8 cellular contexts compared by ENCODE assay signal in the genomic region with DNA sequence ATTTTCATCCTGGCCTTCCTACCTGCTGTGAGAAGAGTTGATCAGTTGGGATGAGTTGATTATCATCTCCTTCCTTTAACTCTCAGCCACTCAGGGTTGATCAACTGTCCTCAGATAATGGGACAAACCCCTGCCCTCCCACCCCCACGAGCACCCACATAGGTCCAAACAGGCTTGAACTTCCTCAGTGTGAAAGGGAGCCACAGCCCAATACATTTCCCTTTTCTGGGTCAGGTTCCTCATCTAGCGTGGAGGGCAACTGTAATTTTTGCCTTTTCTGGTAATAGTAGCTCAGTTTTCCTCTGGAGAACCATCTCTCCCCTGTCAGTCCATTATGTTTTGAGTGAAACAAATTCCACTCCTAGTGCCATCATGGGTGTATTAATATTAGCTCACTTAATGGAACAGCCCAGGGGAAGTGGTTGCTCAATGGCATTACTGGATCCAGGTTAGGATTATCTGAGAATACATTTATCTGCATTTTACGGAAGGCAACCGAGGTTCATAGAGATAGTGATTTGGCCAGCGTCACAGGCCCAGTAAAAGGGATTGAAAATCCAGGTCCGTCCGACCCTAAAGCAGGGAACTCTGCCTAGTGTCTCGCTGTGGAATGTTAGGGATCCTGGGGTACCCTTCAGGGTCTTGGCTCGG. TPM values are rescaled to one million over a fixed set of nuclear protein-coding genes. Genes with fewer than 3 reads are reported as not detected.
A peak's percentile ranks its signal among the peaks of the same experiment; 100 is the strongest.
DNase-seq lines count a peak whose midpoint lies in the region; ATAC-seq and TF ChIP-seq lines count a peak whose summit lies in the region.
"Had no signal": no experiment of that assay in that cellular context is flagged by ENCODE, and none has a peak within 500 bp of the region (broad histone marks: within the 10 kb centered on the region; RNA-seq: fewer than 3 reads in every experiment).

No MANE protein-coding gene starts in this region.

- 54% methylated on average over 9 of the region's 9 CpGs for WGBS in right cardiac atrium
- WGBS in smooth muscle cell (ENCODE audit: low lambda C conversion rate), result 62% methylated on average over 9 of the region's 9 CpGs

- H3F3A ChIP-seq in smooth muscle cell (ENCODE audit: low read depth), result peaks cover 27% of the 10 kb centered on the region

- H3K4me1 Mint-ChIP-seq in HFFc6 (ENCODE audit: low read depth) (peaks cover 32% of the 10 kb centered on the region), activated B cell treated with CpG ODN at 0.5 μM for 24 hours (peaks cover 19% of the 10 kb centered on the region)

- H3K9me3 ChIP-seq in right cardiac atrium (ENCODE audit: control insufficient read depth, low read length) (no peaks in the 10 kb centered on the region), smooth muscle cell (replicated peaks; ENCODE audit: low read depth) (peaks cover 5% of the 10 kb centered on the region)

- ATAC-seq in activated B cell treated with CpG ODN at 0.5 μM for 24 hours (ENCODE audit: low read depth) (no peak), right cardiac atrium (peak; percentile 30), GM19351 (IDR thresholded peaks at IDR 0.05; ENCODE audit: unreplicated experiment) (no peak), GM21423 (IDR thresholded peaks at IDR 0.05; ENCODE audit: unreplicated experiment) (no peak), GM21737 (IDR thresholded peaks at IDR 0.05; ENCODE audit: unreplicated experiment) (no peak)

- H3K36me3 Mint-ChIP-seq in HFFc6 (ENCODE audit: low read depth), result peaks cover 42% of the 10 kb centered on the region
- H3K36me3 Mint-ChIP-seq in activated B cell treated with CpG ODN at 0.5 μM for 24 hours (ENCODE audit: low read depth), result no peaks in the 10 kb centered on the region

- H3K4me1 ChIP-seq in right cardiac atrium (ENCODE audit: control insufficient read depth, insufficient read depth, low read length) (no peaks in the 10 kb centered on the region), smooth muscle cell (ENCODE audit: low read depth) (no peaks in the 10 kb centered on the region)

- peaks cover 15% of the 10 kb centered on the region for H3K36me3 ChIP-seq in smooth muscle cell (ENCODE audit: low read depth)

- no peaks in the 10 kb centered on the region for H4K20me1 ChIP-seq in smooth muscle cell (ENCODE audit: low read depth)

- H3K9me3 Mint-ChIP-seq in HFFc6, result peaks cover 13% of the 10 kb centered on the region
- peaks cover 14% of the 10 kb centered on the region for H3K9me3 Mint-ChIP-seq in activated B cell treated with CpG ODN at 0.5 μM for 24 hours

- H3K4me2 ChIP-seq in smooth muscle cell, result peak overlapping the region; percentile 99

- peaks cover 34% of the 10 kb centered on the region for H3K79me2 ChIP-seq in smooth muscle cell (ENCODE audit: low read depth)

- H3K27ac Mint-ChIP-seq in HFFc6, result peak overlapping the region; percentile 79
- no peak overlapping the region for H3K27ac Mint-ChIP-seq in activated B cell treated with CpG ODN at 0.5 μM for 24 hours

- TF ChIP-seq CTCF in HFFc6 (IDR thresholded peaks at IDR 0.05) (no peak), activated B cell treated with CpG ODN at 0.5 μM for 24 hours (IDR thresholded peaks at IDR 0.05) (no peak), smooth muscle cell (IDR thresholded peaks at IDR 0.05; ENCODE audit: borderline replicate concordance, insufficient read depth, poor library complexity, severe bottlenecking) (no peak)

- H3K27me3 ChIP-seq in right cardiac atrium (ENCODE audit: control insufficient read depth, insufficient read depth), result no peaks in the 10 kb centered on the region
- H3K27me3 ChIP-seq in smooth muscle cell (ENCODE audit: low read depth), result no peaks in the 10 kb centered on the region

- H2AFZ ChIP-seq in smooth muscle cell (ENCODE audit: low read depth), result no peak overlapping the region

- no peak overlapping the region for H3K9ac ChIP-seq in smooth muscle cell (ENCODE audit: low read depth)

- H3K27ac ChIP-seq in right cardiac atrium (ENCODE audit: low read length), result peak overlapping the region; percentile 30
- H3K27ac ChIP-seq in smooth muscle cell (ENCODE audit: low read depth), result no peak overlapping the region

- POLR2A ChIA-PET in activated B cell treated with CpG ODN at 0.5 μM for 24 hours (lab: Charles Lee), result no interaction called here

- no peak for DNase-seq in HFFc6
- no peak for DNase-seq in activated B cell treated with CpG ODN at 0.5 μM for 24 hours
- DNase-seq in right cardiac atrium, result no peak
- no peak for DNase-seq in smooth muscle cell (lab: John Stamatoyannopoulos, UW; ENCODE audit: unreplicated experiment)
- DNase-seq: effector memory CD4-positive, alpha-beta T cell had no signal

- H3K4me3 ChIP-seq in right cardiac atrium (ENCODE audit: low read length), result peak overlapping the region; percentile 70
- H3K4me3 ChIP-seq in smooth muscle cell, result peak overlapping the region; percentile 88

- intact Hi-C loops in activated B cell treated with CpG ODN at 0.5 μM for 24 hours (cut with micrococcal nuclease) (no loop called here), right cardiac atrium (cut with DNase I) (no loop called here)

- CTCF ChIA-PET in activated B cell treated with CpG ODN at 0.5 μM for 24 hours (lab: Charles Lee), result no interaction called here

- H3K27me3 Mint-ChIP-seq in HFFc6 (ENCODE audit: insufficient read depth) (peaks cover 4% of the 10 kb centered on the region; the same call in 1 of the 2 replicates), activated B cell treated with CpG ODN at 0.5 μM for 24 hours (peaks cover 29% of the 10 kb centered on the region)

- H3K4me3 Mint-ChIP-seq in HFFc6 (peak overlapping the region; percentile 89), activated B cell treated with CpG ODN at 0.5 μM for 24 hours (peak overlapping the region; percentile 73)

RNA-seq across cellular contexts. Expression of a gene that starts 0.5 kb away (rescaled TPM):
- total RNA-seq in HFFc6 (2021; fragmentation: NEBNext Ultra II Directional; extraction: Animal tissue kit (Norgen Biotek cat#: 25700)), result 10 to 100 TPM; 22.3 to 36.1 (median 27.5) TPM
- total RNA-seq in activated B cell treated with CpG ODN at 0.5 μM for 24 hours (0.04 and 0.42 TPM in 2 replicates), right cardiac atrium (10 to 100 TPM in 1 of 4 donors, 1 to 10 TPM in 3; 6.2 to 10.9 (median 7.0) TPM), smooth muscle cell (55.6 and 65.3 TPM in 2 replicates)
- polyA plus RNA-seq in right cardiac atrium (4.0 TPM), smooth muscle cell (12.3 and 34.8 TPM in 2 replicates)

RNA-seq across cellular contexts. Expression of a gene that starts 29.4 kb away (rescaled TPM):
- 100 to 1,000 TPM; 446 to 563 (median 511) TPM for total RNA-seq in HFFc6 (2021; fragmentation: NEBNext Ultra II Directional; extraction: Animal tissue kit (Norgen Biotek cat#: 25700))
- total RNA-seq in activated B cell treated with CpG ODN at 0.5 μM for 24 hours (not detected in 2 replicates), right cardiac atrium (100 to 1,000 TPM in 3 of 4 donors, 10 to 100 TPM in 1; 86.8 to 207 (median 155) TPM), smooth muscle cell (431 and 446 TPM in 2 replicates)
- polyA plus RNA-seq in right cardiac atrium (43.5 TPM), smooth muscle cell (688 and 746 TPM in 2 replicates)

RNA-seq across cellular contexts. Expression of a gene that starts 58.1 kb away (rescaled TPM):
- total RNA-seq in HFFc6 (2021; fragmentation: NEBNext Ultra II Directional; extraction: Animal tissue kit (Norgen Biotek cat#: 25700)), result under 1 TPM in 3 of 6 experiments, not detected in 3; 0.19 to 0.38 (median 0.25) TPM
- not detected in 2 replicates for total RNA-seq in activated B cell treated with CpG ODN at 0.5 μM for 24 hours
- under 1 TPM in 2 of 4 donors, not detected in 2; 0.23 to 0.54 TPM for total RNA-seq in right cardiac atrium
- polyA plus RNA-seq in right cardiac atrium, result 0.20 TPM
- total RNA-seq in smooth muscle cell, result 8.3 and 10.4 TPM in 2 replicates
- 3.0 and 5.5 TPM in 2 replicates for polyA plus RNA-seq in smooth muscle cell

Comparison
In these comparisons a context has a peak if more than half of its experiments do, and no peak if none do; other contexts are left out.
1. ATAC-seq: peak in right cardiac atrium (2 of 2); none in activated B cell treated with CpG ODN at 0.5 μM for 24 hours (single experiment), GM19351 (single experiment), GM21423 (single experiment) and GM21737 (single experiment).
2. RNA of a gene that starts 29.4 kb away (total RNA-seq): 446 to 563 TPM in HFFc6, 431 to 446 TPM in smooth muscle cell and 86.8 to 207 TPM in right cardiac atrium; not detected in activated B cell treated with CpG ODN at 0.5 μM for 24 hours; every median in the first group is over 10 times any median in the second.